12 cellular contexts compared by ENCODE assay signal in genomic region chr21:34580181-34580700, GRCh38. TPM values are rescaled to one million over a fixed set of nuclear protein-coding genes. Genes with fewer than 3 reads are reported as not detected.
DNase-seq lines count a peak whose midpoint lies in the region; ATAC-seq and TF ChIP-seq lines count a peak whose summit lies in the region.
"Had no signal": no experiment of that assay in that cellular context is flagged by ENCODE, and none has a peak within 500 bp of the region (broad histone marks: within the 10 kb centered on the region; RNA-seq: fewer than 3 reads in every experiment).

No MANE protein-coding gene starts in this region.

- no peaks in the 10 kb centered on the region for H3K27me3 ChIP-seq in foreskin keratinocyte
- H3K27me3 ChIP-seq: neutrophil had no signal

- POLR2A ChIA-PET in RWPE1 (lab: Yijun Ruan, JAX; ENCODE audit: low non-redundant PET): no interaction called here

- peaks cover 16% of the 10 kb centered on the region for H3K4me1 Mint-ChIP-seq in osteocyte (ENCODE audit: unreplicated experiment)

- peaks cover 14% of the 10 kb centered on the region for H3K4me1 ChIP-seq in foreskin keratinocyte

- no peaks in the 10 kb centered on the region for H3K27me3 Mint-ChIP-seq in osteocyte (ENCODE audit: unreplicated experiment)
- H3K27me3 Mint-ChIP-seq: activated naive CD4-positive, alpha-beta T cell treated with anti-CD3 and anti-CD28 coated beads, Interleukin-2, amount 10 ng/mL, durations not matched to agents 7 days and 5 days had no signal

- no peak overlapping the region for H3K27ac Mint-ChIP-seq in osteocyte (ENCODE audit: unreplicated experiment)
- H3K27ac Mint-ChIP-seq: activated naive CD4-positive, alpha-beta T cell treated with anti-CD3 and anti-CD28 coated beads, Interleukin-2, amount 10 ng/mL, durations not matched to agents 7 days and 5 days had no signal

- H3K36me3 Mint-ChIP-seq in osteocyte (ENCODE audit: unreplicated experiment): no peaks in the 10 kb centered on the region
- H3K36me3 Mint-ChIP-seq: activated naive CD4-positive, alpha-beta T cell treated with anti-CD3 and anti-CD28 coated beads, Interleukin-2, amount 10 ng/mL, durations not matched to agents 7 days and 5 days had no signal

- ATAC-seq in foreskin keratinocyte (peak; percentile 28), GM18517 (IDR thresholded peaks at IDR 0.05; ENCODE audit: unreplicated experiment) (no peak)

- H3K4me3 Mint-ChIP-seq in osteocyte (ENCODE audit: unreplicated experiment): no peak overlapping the region
- H3K4me3 Mint-ChIP-seq: activated naive CD4-positive, alpha-beta T cell treated with anti-CD3 and anti-CD28 coated beads, Interleukin-2, amount 10 ng/mL, durations not matched to agents 7 days and 5 days had no signal

- TF ChIP-seq CTCF in RWPE1 (conservative IDR thresholded peaks at IDR 0.05; ENCODE audit: low read depth) (no peak), foreskin keratinocyte (conservative IDR thresholded peaks at IDR 0.05) (no peak), osteocyte (IDR thresholded peaks at IDR 0.05) (no peak)

- peak; percentile 33 for DNase-seq in GM03348 (ENCODE audit: low spot score)
- DNase-seq in RWPE1 (ENCODE audit: low spot score): peak; percentile 44
- DNase-seq in foreskin keratinocyte: peak; percentile 73 to 79
- peak; percentile 62 for DNase-seq in osteocyte (ENCODE audit: extremely low spot score, unreplicated experiment)
- DNase-seq in hippocampal formation (lab: John Stamatoyannopoulos, UW): no peak
- DNase-seq in stimulated activated CD8-positive, alpha-beta memory T cell treated with anti-CD3 and anti-CD28 coated beads, Interleukin-4, amount 100 ng/mL, for 48 hours: no peak
- DNase-seq in Ammon's horn (ENCODE audit: low spot score): no peak
- DNase-seq: activated naive CD4-positive, alpha-beta T cell treated with anti-CD3 and anti-CD28 coated beads, Interleukin-2, amount 10 ng/mL, durations not matched to agents 7 days and 5 days; MM.1S; NCI-H2227 treated with DMSO at 0.1 percent for 48 hours had no signal

- no peaks in the 10 kb centered on the region for H3K9me3 Mint-ChIP-seq in osteocyte (ENCODE audit: unreplicated experiment)
- H3K9me3 Mint-ChIP-seq: activated naive CD4-positive, alpha-beta T cell treated with anti-CD3 and anti-CD28 coated beads, Interleukin-2, amount 10 ng/mL, durations not matched to agents 7 days and 5 days had no signal

- CTCF ChIA-PET in RWPE1 (lab: Yijun Ruan, JAX): interaction anchor here (1.0 kb wide), 1 partner anchor 23 kb away, joined by 3 read pairs; no protein-coding TSS in a partner anchor

- H3K27ac ChIP-seq in RWPE1 (peak overlapping the region; percentile 86), foreskin keratinocyte (peak overlapping the region; percentile 39)
- H3K27ac ChIP-seq: neutrophil had no signal

RNA-seq across cellular contexts. Expression of gene RCAN1, which starts 34.7 kb away (rescaled TPM):
- 19.2 and 22.0 TPM in 2 replicates for total RNA-seq in foreskin keratinocyte
- 13.6 and 13.8 TPM in 2 replicates for polyA plus RNA-seq in foreskin keratinocyte
- 61.5 and 68.5 TPM in 2 replicates for total RNA-seq in osteocyte

Comparison
In these comparisons a context has a peak if more than half of its experiments do, and no peak if none do; other contexts are left out.
1. DNase-seq: peak in GM03348 (single experiment), RWPE1 (single experiment), foreskin keratinocyte (2 of 2) and osteocyte (single experiment); none in hippocampal formation (0 of 2), stimulated activated CD8-positive, alpha-beta memory T cell treated with anti-CD3 and anti-CD28 coated beads, Interleukin-4, amount 100 ng/mL, for 48 hours (single experiment) and Ammon's horn (single experiment).